ENCODE assay signal across 8 cellular contexts in genomic region chr9:34500623-34501267, GRCh38. TPM values are rescaled to one million over a fixed set of nuclear protein-coding genes. Genes with fewer than 3 reads are reported as not detected.
A peak's percentile ranks its signal among the peaks of the same experiment; 100 is the strongest.
DNase-seq lines count a peak whose midpoint lies in the region; ATAC-seq and TF ChIP-seq lines count a peak whose summit lies in the region.

No MANE protein-coding gene starts in this region.

- DNase-seq in A172 (ENCODE audit: low spot score) (peak; percentile 42), NCI-H2107 (lab: John Stamatoyannopoulos, UW) (peak; percentile 66), choroid plexus epithelial cell (ENCODE audit: low read depth) (peak; percentile 47), memory B cell (ENCODE audit: low spot score in 2 of 2) (peak; percentile 79 to 86)
- peak; percentile 66 to 80 for DNase-seq in activated CD4-positive, alpha-beta T cell treated with anti-CD3 and anti-CD28 coated beads for 4 hours
- DNase-seq in stimulated activated CD8-positive, alpha-beta memory T cell treated with anti-CD3 and anti-CD28 coated beads, Interleukin-15, amount 100 ng/mL, for 48 hours (ENCODE audit: low read depth in 2 of 2): peak; percentile 47 to 65

- TF ChIP-seq CTCF in GM12874 (IDR thresholded peaks at IDR 0.05; ENCODE audit: insufficient read depth, low read depth, low read length) (peak; percentile 95), choroid plexus epithelial cell (conservative IDR thresholded peaks at IDR 0.05; ENCODE audit: low read depth, low read length) (peak; percentile 100)

- no peaks in the 10 kb centered on the region for H3K36me3 Mint-ChIP-seq in memory B cell

- no peak overlapping the region for H3K4me3 Mint-ChIP-seq in memory B cell

- no peaks in the 10 kb centered on the region for H3K9me3 Mint-ChIP-seq in memory B cell

- ATAC-seq in memory B cell (ENCODE audit: low read depth): peak; percentile 84
- ATAC-seq in HG02973 (IDR thresholded peaks at IDR 0.05; ENCODE audit: unreplicated experiment): no peak

- no peak overlapping the region for H3K4me3 ChIP-seq in choroid plexus epithelial cell (ENCODE audit: low read depth, low read length)

- H3K27ac Mint-ChIP-seq in memory B cell: no peak overlapping the region

- H3K27me3 Mint-ChIP-seq in memory B cell: peaks cover 12% of the 10 kb centered on the region

- peaks cover 2% of the 10 kb centered on the region for H3K4me1 Mint-ChIP-seq in memory B cell

RNA-seq across cellular contexts. Expression of gene ENHO, which starts 22.0 kb away (rescaled TPM):
- total RNA-seq in A172 (2014; rRNA removed; shearing (Covaris generic)): 0.43 and 1.1 TPM in 2 replicates

RNA-seq across cellular contexts. Expression of gene DNAI1, which starts 42.1 kb away (rescaled TPM):
- not detected in 2 replicates for total RNA-seq in A172 (2014; rRNA removed; shearing (Covaris generic))

RNA-seq across cellular contexts. Expression of gene FAM219A, which starts 42.4 kb away (rescaled TPM):
- total RNA-seq in A172 (2014; rRNA removed; shearing (Covaris generic)): 11.1 and 11.6 TPM in 2 replicates
